Comparison of ENCODE assay signal across 25 cellular contexts in the genomic region with DNA sequence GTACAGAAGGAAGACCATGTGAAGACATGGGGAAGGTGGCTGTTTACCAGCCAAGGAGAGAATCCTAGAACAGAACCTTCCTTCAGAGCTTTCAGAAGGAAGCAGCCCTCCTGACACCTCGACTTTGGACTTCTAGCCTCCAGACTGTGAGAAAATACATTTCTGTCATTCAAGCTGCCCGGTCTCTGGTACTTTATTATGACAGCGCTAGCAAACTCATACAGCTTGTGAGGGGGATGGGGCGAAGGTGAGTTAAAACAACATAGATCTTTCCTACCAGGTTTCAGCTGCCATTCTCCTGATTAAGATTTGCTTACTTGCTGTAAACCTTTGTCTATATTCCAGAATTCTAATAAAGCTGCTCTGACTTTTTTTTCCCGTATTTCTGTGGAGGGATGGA.
"Had no signal": no experiment of that assay in that cellular context is flagged by ENCODE, and none has a peak within 500 bp of the region (broad histone marks: within the 10 kb centered on the region; RNA-seq: fewer than 3 reads in every experiment).

No MANE protein-coding gene starts in this region.

- H3K9me3 ChIP-seq: esophagus squamous epithelium, gastrocnemius medialis, left lung, lower lobe of right lung, mucosa of descending colon had no signal

- FAIRE-seq: endometrium, islet of Langerhans, keratinocyte had no signal

- H3K36me3 ChIP-seq: esophagus squamous epithelium, gastrocnemius medialis, heart right ventricle, left lung, lower lobe of right lung had no signal

- H3K27ac ChIP-seq: coronary artery, epithelial cell of prostate, esophagus squamous epithelium, gastrocnemius medialis, heart right ventricle, left lung, lower lobe of right lung had no signal

- DNase-seq: effector CD8-positive, alpha-beta T cell; effector memory CD8-positive, alpha-beta T cell; endodermal cell; erythroblast; esophagus squamous epithelium; foreskin fibroblast; foreskin melanocyte; gastrocnemius medialis; glutamatergic neuron; head of caudate nucleus; heart right ventricle; hippocampal formation; left cardiac atrium; left lung; left ventricle myocardium superior; lower lobe of right lung; mesenchymal stem cell; mucosa of descending colon; naive B cell had no signal

- H3K27me3 ChIP-seq: esophagus squamous epithelium, gastrocnemius medialis, heart right ventricle, left lung had no signal

- H3K4me3 ChIP-seq: coronary artery, esophagus squamous epithelium, gastrocnemius medialis, heart right ventricle, left lung, lower lobe of right lung, mucosa of descending colon had no signal

- ATAC-seq: effector memory CD8-positive, alpha-beta T cell; esophagus mucosa; gastrocnemius medialis; heart right ventricle; left cardiac atrium; left lung; left ventricle myocardium superior; lower lobe of right lung; mucosa of descending colon had no signal

- H3K4me1 ChIP-seq: esophagus squamous epithelium, gastrocnemius medialis, heart right ventricle, left lung, lower lobe of right lung had no signal
